Comparison of ENCODE assay signal across 27 cellular contexts in the genomic region with DNA sequence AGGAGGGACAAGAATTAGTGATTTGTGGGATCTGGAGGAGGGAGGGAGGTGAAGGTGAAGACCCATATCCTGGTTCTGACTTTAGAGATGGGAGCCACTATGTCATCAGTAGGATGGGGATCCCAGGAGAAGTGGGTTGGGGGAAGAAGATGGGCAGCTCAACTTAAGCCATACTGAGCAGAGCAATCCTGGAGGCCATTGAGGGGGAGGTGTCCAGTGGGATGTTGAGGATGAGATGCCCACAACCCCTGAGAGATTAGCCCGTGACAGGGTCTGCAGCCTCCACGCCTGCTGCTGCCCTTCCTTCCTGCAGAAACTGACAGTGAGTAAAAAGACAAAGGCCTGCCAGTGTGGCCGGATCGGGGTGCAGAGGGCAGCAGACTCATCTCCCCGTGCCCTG. TPM values are rescaled to one million over a fixed set of nuclear protein-coding genes. Genes with fewer than 3 reads are reported as not detected.
DNase-seq lines count a peak whose midpoint lies in the region; ATAC-seq, FAIRE-seq and TF ChIP-seq lines count a peak whose summit lies in the region.
"Had no signal": no experiment of that assay in that cellular context is flagged by ENCODE, and none has a peak within 500 bp of the region (broad histone marks: within the 10 kb centered on the region; RNA-seq: fewer than 3 reads in every experiment).

No MANE protein-coding gene starts in this region.

- H3K4me1 ChIP-seq in K562 (replicated peaks in 1 of 2; ENCODE audit: control insufficient read depth in 2 of 2, insufficient read depth in 2 of 2, low read length in 2 of 2), result peaks cover 55 to 58% of the 10 kb centered on the region in 2 experiments
- H3K4me1 ChIP-seq in trophoblast cell (ENCODE audit: control insufficient read depth in 1 of 2, insufficient read depth in 2 of 2, low read length in 2 of 2), result peaks cover 13 to 14% of the 10 kb centered on the region in 2 experiments
- H3K4me1 ChIP-seq: BE2C had no signal

- H3K9me3 ChIP-seq in K562 (replicated peaks; ENCODE audit: control insufficient read depth, insufficient read depth, low read depth, low read length) (no peaks in the 10 kb centered on the region; the same call in 1 of the 2 replicates), trophoblast cell (ENCODE audit: insufficient read depth, low read depth, low read length) (peaks cover 47% of the 10 kb centered on the region)
- H3K9me3 ChIP-seq: BE2C had no signal

- CTCF ChIA-PET in activated CD4-positive, alpha-beta T cell treated with anti-CD3 and anti-CD28 coated beads, Interleukin-2, amount 10 ng/mL, durations not matched to agents 7 days and 5 days (lab: Charles Lee), result no interaction called here
- CTCF ChIA-PET in K562 (lab: Yijun Ruan, JAX; ENCODE audit: low intra/inter-chr PET ratio), result no interaction called here

- H3K9ac ChIP-seq in K562 (ENCODE audit: insufficient read depth in 1 of 2, low read depth in 2 of 2, low read length in 2 of 2) (peak overlapping the region in 1 of 2 experiments; percentile 28; a peak in 1 of 4 replicates), trophoblast cell (ENCODE audit: low read length) (no peak overlapping the region)
- H3K9ac ChIP-seq: GM23248 had no signal

- no TSS peak for BruUV-seq in K562 (replicated peaks; lab: Mats Ljungman, UMichigan)

- no peaks in the 10 kb centered on the region for H3K36me3 Mint-ChIP-seq in activated CD4-positive, alpha-beta T cell treated with anti-CD3 and anti-CD28 coated beads, Interleukin-2, amount 10 ng/mL, durations not matched to agents 24 days and 14 days (ENCODE audit: low read depth)
- no peaks in the 10 kb centered on the region for H3K36me3 Mint-ChIP-seq in activated CD4-positive, alpha-beta T cell treated with anti-CD3 and anti-CD28 coated beads, Interleukin-2, amount 10 ng/mL, durations not matched to agents 7 days and 5 days (ENCODE audit: low read depth)
- H3K36me3 Mint-ChIP-seq: CD4-positive, alpha-beta memory T cell had no signal

- no peak overlapping the region for H3K4ac ChIP-seq in trophoblast cell (ENCODE audit: low read depth, low read length)

- H4K20me1 ChIP-seq in K562 (replicated peaks; ENCODE audit: control insufficient read depth, insufficient read depth, low read length), result no peaks in the 10 kb centered on the region

- peak overlapping the region; percentile 4; the same call in 1 of the 3 replicates for H3K27ac ChIP-seq in K562 (ENCODE audit: extremely low read depth, low read depth, low read length)
- H3K27ac ChIP-seq in trophoblast cell (ENCODE audit: low read depth, low read length), result no peak overlapping the region
- H3K27ac ChIP-seq in substantia nigra (ENCODE audit: low read depth, low read length, poor library complexity, severe bottlenecking), result no peak overlapping the region
- H3K27ac ChIP-seq: 22Rv1, GM23248 had no signal

- H3K9me1 ChIP-seq in K562 (ENCODE audit: control insufficient read depth, insufficient read depth, low read length), result no peaks in the 10 kb centered on the region

- peak overlapping the region; percentile 46 for H2BK120ac ChIP-seq in trophoblast cell (ENCODE audit: insufficient read depth, low read length, poor library complexity)

- peaks cover 14% of the 10 kb centered on the region for H3K4me1 Mint-ChIP-seq in activated CD4-positive, alpha-beta T cell treated with anti-CD3 and anti-CD28 coated beads, Interleukin-2, amount 10 ng/mL, durations not matched to agents 24 days and 14 days
- peaks cover 18% of the 10 kb centered on the region for H3K4me1 Mint-ChIP-seq in activated CD4-positive, alpha-beta T cell treated with anti-CD3 and anti-CD28 coated beads, Interleukin-2, amount 10 ng/mL, durations not matched to agents 7 days and 5 days
- H3K4me1 Mint-ChIP-seq: CD4-positive, alpha-beta memory T cell had no signal

- no peak overlapping the region for H3K4me3 Mint-ChIP-seq in activated CD4-positive, alpha-beta T cell treated with anti-CD3 and anti-CD28 coated beads, Interleukin-2, amount 10 ng/mL, durations not matched to agents 24 days and 14 days
- no peak overlapping the region for H3K4me3 Mint-ChIP-seq in activated CD4-positive, alpha-beta T cell treated with anti-CD3 and anti-CD28 coated beads, Interleukin-2, amount 10 ng/mL, durations not matched to agents 7 days and 5 days
- H3K4me3 Mint-ChIP-seq: CD4-positive, alpha-beta memory T cell had no signal

- DNase-seq in activated CD4-positive, alpha-beta T cell treated with anti-CD3 and anti-CD28 coated beads, Interleukin-2, amount 10 ng/mL, durations not matched to agents 24 days and 14 days, result peak; percentile 32
- DNase-seq in activated CD4-positive, alpha-beta T cell treated with anti-CD3 and anti-CD28 coated beads, Interleukin-2, amount 10 ng/mL, durations not matched to agents 7 days and 5 days, result no peak
- DNase-seq in K562 (ENCODE audit: extremely low read depth in 1 of 4, low spot score in 3 of 4) (no peak), trophoblast cell (no peak), HuH-7 (ENCODE audit: low spot score) (no peak), substantia nigra (lab: John Stamatoyannopoulos, UW) (no peak), OCI-M1 (lab: John Stamatoyannopoulos, UW) (no peak)
- DNase-seq: AML-193; BE2C; C1 segment of cervical spinal cord; Calu3; CD4-positive, alpha-beta memory T cell; COR-L47; DMS53; DMS79 treated with DMSO at 0.1 percent for 48 hours; GF-D8; GM23248; H7; HCEC 1CT had no signal

- no peak for TF ChIP-seq POLR2A in K562 (conservative IDR thresholded peaks at IDR 0.05)

- no peak overlapping the region for H2AK5ac ChIP-seq in trophoblast cell (ENCODE audit: low read length)

- intact Hi-C loops in activated CD4-positive, alpha-beta T cell treated with anti-CD3 and anti-CD28 coated beads, Interleukin-2, amount 10 ng/mL, durations not matched to agents 24 days and 14 days (cut with micrococcal nuclease), result no loop called here
- intact Hi-C loops in K562 (cut with micrococcal nuclease), result no loop called here

- H3K79me1 ChIP-seq in trophoblast cell (ENCODE audit: low read length), result peaks cover 17% of the 10 kb centered on the region

- H3K27ac Mint-ChIP-seq in activated CD4-positive, alpha-beta T cell treated with anti-CD3 and anti-CD28 coated beads, Interleukin-2, amount 10 ng/mL, durations not matched to agents 24 days and 14 days, result peak overlapping the region; percentile 54
- H3K27ac Mint-ChIP-seq in activated CD4-positive, alpha-beta T cell treated with anti-CD3 and anti-CD28 coated beads, Interleukin-2, amount 10 ng/mL, durations not matched to agents 7 days and 5 days, result no peak overlapping the region
- H3K27ac Mint-ChIP-seq: CD4-positive, alpha-beta memory T cell had no signal

- ATAC-seq in K562, result no peak

- H3K4me3 ChIP-seq in K562 (no peak overlapping the region), trophoblast cell (ENCODE audit: low read depth, low read length) (no peak overlapping the region)
- H3K4me3 ChIP-seq: GM23248 had no signal

- POLR2A ChIA-PET in activated CD4-positive, alpha-beta T cell treated with anti-CD3 and anti-CD28 coated beads, Interleukin-2, amount 10 ng/mL, durations not matched to agents 7 days and 5 days (lab: Charles Lee), result no interaction called here
- POLR2A ChIA-PET in K562 (lab: Yijun Ruan, JAX), result interaction anchor here (0.5 kb wide), 1 partner anchor 350 kb away, joined by 3 read pairs; no protein-coding TSS in a partner anchor

- H3K14ac ChIP-seq in trophoblast cell (ENCODE audit: low read length), result peak overlapping the region; percentile 7

- H3K18ac ChIP-seq in trophoblast cell (ENCODE audit: low read length), result no peak overlapping the region

- no peak overlapping the region for H2BK5ac ChIP-seq in trophoblast cell (ENCODE audit: low read depth, low read length, poor library complexity)

- in situ Hi-C loops in K562 (cut with MboI), result no loop called here

- H3K36me3 ChIP-seq in K562 (ENCODE audit: control insufficient read depth, insufficient read depth, low read length), result no peaks in the 10 kb centered on the region
- no peaks in the 10 kb centered on the region for H3K36me3 ChIP-seq in trophoblast cell (ENCODE audit: control insufficient read depth in 1 of 2, insufficient read depth in 2 of 2, low read length in 2 of 2)
- H3K36me3 ChIP-seq: BE2C had no signal

- no peak for TF ChIP-seq CTCF in K562 (IDR thresholded peaks at IDR 0.05 in 2 of 3, conservative IDR thresholded peaks at IDR 0.05 in 1 of 3; ENCODE audit: insufficient read depth in 2 of 3, low read depth in 1 of 3, low read length in 3 of 3)

- peak overlapping the region; percentile 59 for H4K91ac ChIP-seq in trophoblast cell (ENCODE audit: low read depth, low read length)

- H3K4me2 ChIP-seq in K562 (ENCODE audit: insufficient read depth, low read length), result no peak overlapping the region
- no peak overlapping the region for H3K4me2 ChIP-seq in trophoblast cell (ENCODE audit: low read length)

- H2AFZ ChIP-seq in K562 (ENCODE audit: low read depth, low read length), result peak overlapping the region; percentile 92
- no peak overlapping the region for H2AFZ ChIP-seq in trophoblast cell (ENCODE audit: insufficient read depth, low read length, poor library complexity)
- H2AFZ ChIP-seq: GM23248 had no signal

- no peak overlapping the region for H4K8ac ChIP-seq in trophoblast cell (ENCODE audit: low read depth, low read length)

- H2BK12ac ChIP-seq in trophoblast cell (ENCODE audit: low read length), result peak overlapping the region; percentile 64

- 79% methylated on average over 5 of the region's 5 CpGs for WGBS in K562 (ENCODE audit: insufficient coverage, low coverage, missing lambda C conversion rate)
- WGBS in trophoblast cell (ENCODE audit: extremely low coverage, insufficient coverage, insufficient read length), result no CpG with 5 or more reads among the region's 5 CpGs

- H3K27me3 ChIP-seq in K562 (ENCODE audit: control insufficient read depth in 2 of 2, insufficient read depth in 2 of 2, low read length in 2 of 2) (no peaks in the 10 kb centered on the region; a peak in 1 of 5 replicates), trophoblast cell (ENCODE audit: insufficient read depth, low read length) (no peaks in the 10 kb centered on the region)

- H3K79me2 ChIP-seq in K562 (ENCODE audit: control insufficient read depth, insufficient read depth, low read length) (peaks cover 37% of the 10 kb centered on the region), trophoblast cell (ENCODE audit: control insufficient read depth, insufficient read depth, low read length, poor library complexity) (no peaks in the 10 kb centered on the region)

- H3K27me3 Mint-ChIP-seq in activated CD4-positive, alpha-beta T cell treated with anti-CD3 and anti-CD28 coated beads, Interleukin-2, amount 10 ng/mL, durations not matched to agents 24 days and 14 days, result peaks cover 28% of the 10 kb centered on the region
- H3K27me3 Mint-ChIP-seq in activated CD4-positive, alpha-beta T cell treated with anti-CD3 and anti-CD28 coated beads, Interleukin-2, amount 10 ng/mL, durations not matched to agents 7 days and 5 days, result peaks cover 19% of the 10 kb centered on the region

- no peaks in the 10 kb centered on the region for H3K9me3 Mint-ChIP-seq in activated CD4-positive, alpha-beta T cell treated with anti-CD3 and anti-CD28 coated beads, Interleukin-2, amount 10 ng/mL, durations not matched to agents 24 days and 14 days
- no peaks in the 10 kb centered on the region for H3K9me3 Mint-ChIP-seq in activated CD4-positive, alpha-beta T cell treated with anti-CD3 and anti-CD28 coated beads, Interleukin-2, amount 10 ng/mL, durations not matched to agents 7 days and 5 days

- TF ChIP-seq RAD21 in K562 (CRISPR knock-in tag; conservative IDR thresholded peaks at IDR 0.05 in 1 of 2, IDR thresholded peaks at IDR 0.05 in 1 of 2), result no peak

- no peak overlapping the region for H4K12ac ChIP-seq in trophoblast cell (ENCODE audit: low read depth, low read length)

- no peak overlapping the region for H3K23ac ChIP-seq in trophoblast cell (ENCODE audit: low read length)

- FAIRE-seq in K562 (lab: Jason Lieb, UNC), result no peak
- FAIRE-seq: A204.1, GM12891, GM18507, H1 had no signal

- TF ChIP-seq EP300 in K562 (IDR thresholded peaks at IDR 0.05; ENCODE audit: low read length), result no peak

RNA-seq across cellular contexts. Expression of gene SIGLEC6, which starts 11.2 kb away (rescaled TPM):
- total RNA-seq in activated CD4-positive, alpha-beta T cell treated with anti-CD3 and anti-CD28 coated beads, Interleukin-2, amount 10 ng/mL, durations not matched to agents 24 days and 14 days, result 0.91 and 0.95 TPM in 2 replicates
- total RNA-seq in activated CD4-positive, alpha-beta T cell treated with anti-CD3 and anti-CD28 coated beads, Interleukin-2, amount 10 ng/mL, durations not matched to agents 7 days and 5 days, result under 1 TPM; 0.29 to 0.69 TPM
- 0.67 TPM in 1 of 2 replicates, not detected in the other for total RNA-seq in K562 (2011; cell fraction: chromatin; rRNA removed; ENCODE audit: low replicate concordance)
- 0.26 and 0.67 TPM in 2 replicates for total RNA-seq in K562 (2011; cell fraction: nucleolus; rRNA removed)
- 0.46 and 0.51 TPM in 2 replicates for total RNA-seq in K562 (2011; cell fraction: nucleoplasm; rRNA removed)
- total RNA-seq in K562 (2014; rRNA removed) (1.00 and 1.0 TPM in 2 replicates), K562 (2014; rRNA removed; fragmentation: Illumina TruSeq; extraction: Trizol) (0.73 TPM in 2 replicates), K562 (2015; rRNA removed; fragmentation: Illumina TruSeq; extraction: Trizol) (17.5 and 21.9 TPM in 2 replicates), K562 (2021) (0.58 and 0.71 TPM in 2 replicates)
- polyA plus RNA-seq in K562 (2011; rRNA removed) (0.57 and 1.8 TPM in 2 replicates), K562 (2014; fragmentation: Illumina TruSeq; extraction: Trizol) (0.59 and 0.65 TPM in 2 replicates), K562 (2014; fragmentation: Nextera tagmentation; extraction: Ambion mirVana) (under 1 TPM; 0.03 to 0.13 TPM), K562 (2014; rRNA removed) (0.77 and 0.81 TPM in 2 replicates)
- 0.49 and 1.0 TPM in 2 replicates for polyA plus RNA-seq in K562 (2011; cell fraction: cytosol; rRNA removed)
- polyA plus RNA-seq in K562 (2011; cell fraction: nucleus; rRNA removed), result 1.4 and 2.2 TPM in 2 replicates
- polyA plus RNA-seq in K562 (2012), result 7.2 and 41.7 TPM in 2 replicates
- 0.81 and 1.6 TPM in 2 replicates for polyA minus RNA-seq in K562 (2011; rRNA and poly(A)+ RNA removed)
- not detected in 2 replicates for polyA minus RNA-seq in K562 (2011; cell fraction: cytosol; rRNA and poly(A)+ RNA removed)
- 0.27 and 1.4 TPM in 2 replicates for polyA minus RNA-seq in K562 (2011; cell fraction: nucleus; rRNA and poly(A)+ RNA removed)
- polyA plus RNA-seq in trophoblast cell (2013), result 22.1 and 24.5 TPM in 2 replicates
- total RNA-seq: Calu3; CD4-positive, alpha-beta memory T cell; Daoy; G401; GM23248; H1; H7 had no signal
- polyA plus RNA-seq: AG04450, GM23248 had no signal

RNA-seq across cellular contexts. Expression of gene ZNF175, which starts 28.4 kb away (rescaled TPM):
- 8.5 and 10.2 TPM in 2 replicates for total RNA-seq in activated CD4-positive, alpha-beta T cell treated with anti-CD3 and anti-CD28 coated beads, Interleukin-2, amount 10 ng/mL, durations not matched to agents 24 days and 14 days
- 1 to 10 TPM; 7.3 to 7.4 TPM for total RNA-seq in activated CD4-positive, alpha-beta T cell treated with anti-CD3 and anti-CD28 coated beads, Interleukin-2, amount 10 ng/mL, durations not matched to agents 7 days and 5 days
- 53.3 and 97.8 TPM in 2 replicates for total RNA-seq in K562 (2011; cell fraction: chromatin; rRNA removed; ENCODE audit: low replicate concordance)
- 31.9 and 40.5 TPM in 2 replicates for total RNA-seq in K562 (2011; cell fraction: nucleolus; rRNA removed)
- total RNA-seq in K562 (2011; cell fraction: nucleoplasm; rRNA removed), result 60.0 and 79.1 TPM in 2 replicates
- total RNA-seq in K562 (2014; rRNA removed), result 5.8 and 6.6 TPM in 2 replicates
- 19.0 and 22.1 TPM in 2 replicates for total RNA-seq in K562 (2014; rRNA removed; fragmentation: Illumina TruSeq; extraction: Trizol)
- 13.9 and 14.0 TPM in 2 replicates for total RNA-seq in K562 (2015; rRNA removed; fragmentation: Illumina TruSeq; extraction: Trizol)
- 19.5 and 23.7 TPM in 2 replicates for total RNA-seq in K562 (2021)
- 37.1 and 37.9 TPM in 2 replicates for polyA plus RNA-seq in K562 (2011; rRNA removed)
- polyA plus RNA-seq in K562 (2011; cell fraction: cytosol; rRNA removed), result 5.6 and 11.8 TPM in 2 replicates
- 40.2 and 52.7 TPM in 2 replicates for polyA plus RNA-seq in K562 (2011; cell fraction: nucleus; rRNA removed)
- 23.6 and 33.7 TPM in 2 replicates for polyA plus RNA-seq in K562 (2012)
- 17.5 and 21.4 TPM in 2 replicates for polyA plus RNA-seq in K562 (2014; fragmentation: Illumina TruSeq; extraction: Trizol)
- polyA plus RNA-seq in K562 (2014; fragmentation: Nextera tagmentation; extraction: Ambion mirVana), result 1 to 10 TPM; 3.7 to 4.4 TPM
- 11.1 and 12.8 TPM in 2 replicates for polyA plus RNA-seq in K562 (2014; rRNA removed)
- polyA minus RNA-seq in K562 (2011; rRNA and poly(A)+ RNA removed), result 38.3 and 54.3 TPM in 2 replicates
- 13.5 and 26.7 TPM in 2 replicates for polyA minus RNA-seq in K562 (2011; cell fraction: cytosol; rRNA and poly(A)+ RNA removed)
- 19.4 and 42.9 TPM in 2 replicates for polyA minus RNA-seq in K562 (2011; cell fraction: nucleus; rRNA and poly(A)+ RNA removed)
- polyA plus RNA-seq in trophoblast cell (2013), result 9.4 and 9.7 TPM in 2 replicates

RNA-seq across cellular contexts. Expression of gene SIGLEC12, which starts 41.1 kb away (rescaled TPM):
- total RNA-seq in activated CD4-positive, alpha-beta T cell treated with anti-CD3 and anti-CD28 coated beads, Interleukin-2, amount 10 ng/mL, durations not matched to agents 24 days and 14 days, result 0.98 and 1.5 TPM in 2 replicates
- 1 to 10 TPM; 1.0 to 1.1 TPM for total RNA-seq in activated CD4-positive, alpha-beta T cell treated with anti-CD3 and anti-CD28 coated beads, Interleukin-2, amount 10 ng/mL, durations not matched to agents 7 days and 5 days
- total RNA-seq in K562 (2011; cell fraction: chromatin; rRNA removed; ENCODE audit: low replicate concordance), result 1.7 and 3.3 TPM in 2 replicates
- 3.0 TPM in 2 replicates for total RNA-seq in K562 (2011; cell fraction: nucleolus; rRNA removed)
- 2.5 and 2.7 TPM in 2 replicates for total RNA-seq in K562 (2011; cell fraction: nucleoplasm; rRNA removed)
- total RNA-seq in K562 (2014; rRNA removed), result 0.45 and 0.69 TPM in 2 replicates
- 0.26 and 0.33 TPM in 2 replicates for total RNA-seq in K562 (2014; rRNA removed; fragmentation: Illumina TruSeq; extraction: Trizol)
- 0.83 and 0.90 TPM in 2 replicates for total RNA-seq in K562 (2015; rRNA removed; fragmentation: Illumina TruSeq; extraction: Trizol)
- 0.69 and 0.83 TPM in 2 replicates for total RNA-seq in K562 (2021)
- polyA plus RNA-seq in K562 (2011; rRNA removed), result 1.3 and 3.1 TPM in 2 replicates
- polyA plus RNA-seq in K562 (2011; cell fraction: cytosol; rRNA removed), result 1.9 and 2.3 TPM in 2 replicates
- polyA plus RNA-seq in K562 (2011; cell fraction: nucleus; rRNA removed), result 7.8 and 9.4 TPM in 2 replicates
- polyA plus RNA-seq in K562 (2012), result 0.90 and 2.6 TPM in 2 replicates
- polyA plus RNA-seq in K562 (2014; fragmentation: Illumina TruSeq; extraction: Trizol), result 0.61 and 1.3 TPM in 2 replicates
- polyA plus RNA-seq in K562 (2014; fragmentation: Nextera tagmentation; extraction: Ambion mirVana), result under 1 TPM; 0.08 to 0.10 TPM
- polyA plus RNA-seq in K562 (2014; rRNA removed), result 0.54 and 0.85 TPM in 2 replicates
- polyA minus RNA-seq in K562 (2011; rRNA and poly(A)+ RNA removed), result 2.0 and 2.7 TPM in 2 replicates
- 1.5 TPM in 1 of 2 replicates, not detected in the other for polyA minus RNA-seq in K562 (2011; cell fraction: cytosol; rRNA and poly(A)+ RNA removed)
- 2.7 and 6.8 TPM in 2 replicates for polyA minus RNA-seq in K562 (2011; cell fraction: nucleus; rRNA and poly(A)+ RNA removed)
- polyA plus RNA-seq in trophoblast cell (2013), result not detected in 2 replicates
- total RNA-seq: Calu3; CD4-positive, alpha-beta memory T cell; Daoy; G401; GM23248; H1; H7 had no signal
- polyA plus RNA-seq: AG04450; CD4-positive, alpha-beta memory T cell; GM23248; H1 had no signal
